In genomic region chr3:46703013-46703520, GRCh38 we compare ENCODE assay signal across 23 cellular contexts. TPM values are rescaled to one million over a fixed set of nuclear protein-coding genes. Genes with fewer than 3 reads are reported as not detected.
A peak's percentile ranks its signal among the peaks of the same experiment; 100 is the strongest.
DNase-seq lines count a peak whose midpoint lies in the region; ATAC-seq, FAIRE-seq and TF ChIP-seq lines count a peak whose summit lies in the region.
"Had no signal": no experiment of that assay in that cellular context is flagged by ENCODE, and none has a peak within 500 bp of the region (broad histone marks: within the 10 kb centered on the region; RNA-seq: fewer than 3 reads in every experiment).

No MANE protein-coding gene starts in this region.

- no peak overlapping the region for H2BK5ac ChIP-seq in neuronal stem cell (ENCODE audit: low read length)

- H3K79me1 ChIP-seq in neuronal stem cell (ENCODE audit: low read depth, low read length) = no peaks in the 10 kb centered on the region

- no peak overlapping the region for H2AK5ac ChIP-seq in neuronal stem cell (ENCODE audit: low read depth, low read length)

- H4K20me1 ChIP-seq in HepG2 (ENCODE audit: insufficient read depth, low read length) = no peaks in the 10 kb centered on the region

- no peak for TF ChIP-seq CTCF in right lobe of liver (IDR thresholded peaks at IDR 0.05)
- no peak for TF ChIP-seq CTCF in HepG2 (CRISPR knock-in tag; IDR thresholded peaks at IDR 0.05)

- CTCF ChIA-PET in HepG2 (lab: Yijun Ruan, JAX; ENCODE audit: low intra/inter-chr PET ratio, low total read pairs) = no interaction called here

- WGBS in right lobe of liver (ENCODE audit: insufficient coverage, low coverage, low lambda C conversion rate, missing lambda C conversion rate) = no CpG with 5 or more reads among the region's 4 CpGs
- 0% methylated on average over 3 of the region's 4 CpGs for WGBS in HepG2 (ENCODE audit: low lambda C conversion rate)
- WGBS in neuronal stem cell (ENCODE audit: extremely low coverage in 2 of 2, insufficient read length in 2 of 2, insufficient replicate concordance in 1 of 2), 2 donors = no CpG with 5 or more reads among the region's 4 CpGs

- intact Hi-C loops in right lobe of liver (cut with DNase I) (no loop called here), HepG2 (cut with micrococcal nuclease; ENCODE audit: unreplicated experiment) (no loop called here), left cardiac atrium (cut with DNase I) (loop anchor here (5.0 to 10.0 kb wide), 3 partner anchors 142 to 302 kb away; no protein-coding TSS in a partner anchor)

- no peak overlapping the region for H3K14ac ChIP-seq in neuronal stem cell (ENCODE audit: low read length)

- no peak overlapping the region for H4K8ac ChIP-seq in neuronal stem cell (ENCODE audit: low read depth, low read length)

- in situ Hi-C loops in HepG2 (cut with HindIII; ENCODE audit: extremely low pct_ligation_motif_present, low pct_unique_long_range_greater_than_20kb) = no loop called here

- H3K9me3 ChIP-seq in right lobe of liver (no peaks in the 10 kb centered on the region), HepG2 (ENCODE audit: low read length) (no peaks in the 10 kb centered on the region), neuronal stem cell (replicated peaks in 1 of 2; ENCODE audit: control insufficient read depth in 2 of 2, insufficient read depth in 1 of 2, low read depth in 1 of 2, low read length in 2 of 2) (no peaks in the 10 kb centered on the region)

- DNase-seq in right lobe of liver (peak in 2 of 3 donors; percentile 14 to 43), HepG2 (ENCODE audit: low spot score) (no peak), left cardiac atrium (peak; percentile 8), neuronal stem cell (ENCODE audit: low spot score) (no peak), SHP77 (lab: John Stamatoyannopoulos, UW) (no peak), anterior cingulate cortex (lab: John Stamatoyannopoulos, UW) (no peak)
- no peak for DNase-seq in activated effector memory CD4-positive, alpha-beta T cell treated with Interleukin-2 at 50 U/mL for 16 hours
- DNase-seq: DMS53, GDM1, GOT3, HCEC 1CT, Kasumi-1, NCI-H187, NCI-H446, NCI-H526, OCI-M1, SHP77 treated with DMSO at 0.1 percent for 48 hours had no signal

- no peak overlapping the region for H3K4ac ChIP-seq in neuronal stem cell (ENCODE audit: low read length)

- TF ChIP-seq EP300 in HepG2 (IDR thresholded peaks at IDR 0.05; ENCODE audit: low read depth in 2 of 2, low read length in 2 of 2) (no peak), HepG2 (CRISPR knock-in tag; IDR thresholded peaks at IDR 0.05; ENCODE audit: borderline replicate concordance) (no peak)

- TF ChIP-seq RAD21 in HepG2 (CRISPR knock-in tag; IDR thresholded peaks at IDR 0.05) = no peak

- TF ChIP-seq POLR2A in right lobe of liver (IDR thresholded peaks at IDR 0.05) (no peak), HepG2 (IDR thresholded peaks at IDR 0.05; ENCODE audit: insufficient read depth in 1 of 2, low read depth in 2 of 2, low read length in 2 of 2) (no peak)

- ATAC-seq in right lobe of liver = no peak
- ATAC-seq in HepG2 = no peak
- no peak for ATAC-seq in left cardiac atrium
- ATAC-seq in HG02623 (IDR thresholded peaks at IDR 0.05; ENCODE audit: unreplicated experiment) = no peak

- no peak overlapping the region for H2BK120ac ChIP-seq in neuronal stem cell (ENCODE audit: low read depth, low read length)

- H3K23ac ChIP-seq in neuronal stem cell (ENCODE audit: low read depth, low read length, poor library complexity) = no peak overlapping the region

- POLR2A ChIA-PET in HepG2 (lab: Yijun Ruan, JAX) = no interaction called here

- no peak overlapping the region for H4K91ac ChIP-seq in neuronal stem cell (ENCODE audit: low read depth, low read length, poor library complexity)

- peaks cover 0 to 19% (median 7%) of the 10 kb centered on the region in 4 donors for H3K4me1 ChIP-seq in right lobe of liver
- H3K4me1 ChIP-seq in HepG2 (ENCODE audit: insufficient read depth, low read length) = no peaks in the 10 kb centered on the region
- peaks cover 2 to 12% of the 10 kb centered on the region in 2 donors for H3K4me1 ChIP-seq in neuronal stem cell (ENCODE audit: control insufficient read depth in 2 of 2, insufficient read depth in 1 of 2, low read depth in 1 of 2, low read length in 2 of 2)

- BruUV-seq in HepG2 (replicated peaks; lab: Mats Ljungman, UMichigan) = no TSS peak

- H2BK12ac ChIP-seq in neuronal stem cell (ENCODE audit: low read length) = no peak overlapping the region

- no peak overlapping the region for H3K18ac ChIP-seq in neuronal stem cell (ENCODE audit: low read length)

- H3K4me3 ChIP-seq in right lobe of liver (no peak overlapping the region), HepG2 (replicated peaks in 1 of 3; ENCODE audit: insufficient read depth in 1 of 3, low read depth in 2 of 3, low read length in 3 of 3) (no peak overlapping the region), neuronal stem cell (ENCODE audit: low read length in 2 of 2) (no peak overlapping the region)

- peak overlapping the region; percentile 22 for H2BK15ac ChIP-seq in neuronal stem cell (ENCODE audit: low read length)

- H3K36me3 ChIP-seq in right lobe of liver (no peaks in the 10 kb centered on the region), HepG2 (replicated peaks in 1 of 2; ENCODE audit: control insufficient read depth in 1 of 2, insufficient read depth in 2 of 2, low read length in 2 of 2) (no peaks in the 10 kb centered on the region), neuronal stem cell (replicated peaks in 1 of 2; ENCODE audit: control insufficient read depth in 2 of 2, insufficient read depth in 2 of 2, low read length in 2 of 2) (no peaks in the 10 kb centered on the region)

- H3K4me2 ChIP-seq in HepG2 (ENCODE audit: low read depth, low read length) = no peak overlapping the region
- H3K4me2 ChIP-seq in neuronal stem cell (ENCODE audit: insufficient read depth, low read length, poor library complexity, severe bottlenecking) = no peak overlapping the region

- no peak for FAIRE-seq in HepG2 (lab: Jason Lieb, UNC)
- FAIRE-seq: A204.1, D721Med, RCC 7860 had no signal

- H3K27ac ChIP-seq in right lobe of liver (no peak overlapping the region), HepG2 (ENCODE audit: extremely low read length, insufficient read depth, low read length) (no peak overlapping the region), neuronal stem cell (replicated peaks; ENCODE audit: low read length) (no peak overlapping the region)
- H3K27ac ChIP-seq: C4-2B had no signal

- H3K79me2 ChIP-seq in HepG2 (ENCODE audit: insufficient read depth, low read length) = no peaks in the 10 kb centered on the region

- H2AFZ ChIP-seq in HepG2 (ENCODE audit: low read length) (no peak overlapping the region), neuronal stem cell (ENCODE audit: low read length) (no peak overlapping the region)

- H3K9ac ChIP-seq in HepG2 (ENCODE audit: insufficient read depth, low read depth, low read length) = no peak overlapping the region
- H3K9ac ChIP-seq in neuronal stem cell (ENCODE audit: low read depth, low read length, poor library complexity) = no peak overlapping the region

- H3K27me3 ChIP-seq in right lobe of liver (no peaks in the 10 kb centered on the region), HepG2 (ENCODE audit: control insufficient read depth in 1 of 2, insufficient read depth in 2 of 2, low read length in 2 of 2) (peaks cover 1 to 7% of the 10 kb centered on the region in 2 experiments; a peak in 2 of 5 replicates), neuronal stem cell (ENCODE audit: control insufficient read depth in 3 of 3, insufficient read depth in 3 of 3, low read depth in 1 of 3, low read length in 3 of 3) (peaks cover 0 to 40% (median 6%) of the 10 kb centered on the region in 3 experiments)

RNA-seq across cellular contexts. Expression of gene TMIE, which starts 1.9 kb away (rescaled TPM):
- under 1 TPM; 0.21 to 0.79 (median 0.34) TPM for total RNA-seq in right lobe of liver
- not detected in 2 replicates for total RNA-seq in HepG2 (2016; rRNA removed; fragmentation: Illumina TruSeq; extraction: Trizol)
- total RNA-seq in HepG2 (2016; cell fraction: cytosol; rRNA removed; fragmentation: Illumina TruSeq; extraction: Trizol; ENCODE audit: low read depth) = not detected in 2 replicates
- total RNA-seq in HepG2 (2016; cell fraction: insoluble cytoplasmic fraction; rRNA removed; fragmentation: Illumina TruSeq; extraction: Trizol) = not detected in 2 replicates
- not detected in 2 replicates for total RNA-seq in HepG2 (2016; cell fraction: membrane; rRNA removed; fragmentation: Illumina TruSeq; extraction: Trizol)
- not detected in 2 replicates for total RNA-seq in HepG2 (2016; cell fraction: nucleus; rRNA removed; fragmentation: Illumina TruSeq; extraction: Trizol)
- not detected in 2 replicates for polyA plus RNA-seq in HepG2 (2011; rRNA removed)
- polyA plus RNA-seq in HepG2 (2011; cell fraction: cytosol; rRNA removed) = not detected in 2 replicates
- not detected in 2 replicates for polyA plus RNA-seq in HepG2 (2011; cell fraction: nucleus; rRNA removed)
- polyA plus RNA-seq in HepG2 (2012) = not detected in 2 replicates
- polyA plus RNA-seq in HepG2 (2016; cell fraction: cytosol; fragmentation: Illumina TruSeq; extraction: Trizol; ENCODE audit: low read depth) = not detected in 2 replicates
- polyA plus RNA-seq in HepG2 (2016; cell fraction: insoluble cytoplasmic fraction; fragmentation: Illumina TruSeq; extraction: Trizol; ENCODE audit: low read depth) = not detected in 2 replicates
- polyA plus RNA-seq in HepG2 (2016; cell fraction: membrane; fragmentation: Illumina TruSeq; extraction: Trizol; ENCODE audit: low read depth) = not detected in 2 replicates
- polyA plus RNA-seq in HepG2 (2016; cell fraction: nucleus; fragmentation: Illumina TruSeq; extraction: Trizol; ENCODE audit: insufficient read depth, low read depth) = not detected in 2 replicates
- polyA minus RNA-seq in HepG2 (2011; rRNA and poly(A)+ RNA removed; ENCODE audit: low replicate concordance) = 0.14 TPM in 1 of 2 replicates, not detected in the other
- polyA minus RNA-seq in HepG2 (2011; cell fraction: cytosol; rRNA and poly(A)+ RNA removed) = not detected in 2 replicates
- not detected in 2 replicates for polyA minus RNA-seq in HepG2 (2011; cell fraction: nucleus; rRNA and poly(A)+ RNA removed)
- under 1 TPM; 0.44 to 0.91 TPM for total RNA-seq in left cardiac atrium
- 0.26 TPM for polyA plus RNA-seq in neuronal stem cell (2013, experiment 1 of 2)
- polyA plus RNA-seq in neuronal stem cell (2013, experiment 2 of 2) = 0.30 TPM

RNA-seq across cellular contexts. Expression of gene ALS2CL, which starts 9.6 kb away (rescaled TPM):
- 10 to 100 TPM; 12.3 to 19.1 (median 15.9) TPM for total RNA-seq in right lobe of liver
- total RNA-seq in HepG2 (2016; rRNA removed; fragmentation: Illumina TruSeq; extraction: Trizol) = not detected in 2 replicates
- not detected in 2 replicates for total RNA-seq in HepG2 (2016; cell fraction: cytosol; rRNA removed; fragmentation: Illumina TruSeq; extraction: Trizol; ENCODE audit: low read depth)
- not detected in 2 replicates for total RNA-seq in HepG2 (2016; cell fraction: insoluble cytoplasmic fraction; rRNA removed; fragmentation: Illumina TruSeq; extraction: Trizol)
- total RNA-seq in HepG2 (2016; cell fraction: membrane; rRNA removed; fragmentation: Illumina TruSeq; extraction: Trizol) = not detected in 2 replicates
- total RNA-seq in HepG2 (2016; cell fraction: nucleus; rRNA removed; fragmentation: Illumina TruSeq; extraction: Trizol) = not detected in 2 replicates
- polyA plus RNA-seq in HepG2 (2011; rRNA removed) = not detected in 2 replicates
- not detected in 2 replicates for polyA plus RNA-seq in HepG2 (2011; cell fraction: cytosol; rRNA removed)
- 0.03 TPM in 1 of 2 replicates, not detected in the other for polyA plus RNA-seq in HepG2 (2011; cell fraction: nucleus; rRNA removed)
- polyA plus RNA-seq in HepG2 (2012) = not detected in 2 replicates
- not detected in 2 replicates for polyA plus RNA-seq in HepG2 (2016; cell fraction: cytosol; fragmentation: Illumina TruSeq; extraction: Trizol; ENCODE audit: low read depth)
- not detected in 2 replicates for polyA plus RNA-seq in HepG2 (2016; cell fraction: insoluble cytoplasmic fraction; fragmentation: Illumina TruSeq; extraction: Trizol; ENCODE audit: low read depth)
- not detected in 2 replicates for polyA plus RNA-seq in HepG2 (2016; cell fraction: membrane; fragmentation: Illumina TruSeq; extraction: Trizol; ENCODE audit: low read depth)
- polyA plus RNA-seq in HepG2 (2016; cell fraction: nucleus; fragmentation: Illumina TruSeq; extraction: Trizol; ENCODE audit: insufficient read depth, low read depth) = not detected in 2 replicates
- polyA minus RNA-seq in HepG2 (2011; rRNA and poly(A)+ RNA removed; ENCODE audit: low replicate concordance) = 20.4 TPM in 1 of 2 replicates, not detected in the other
- polyA minus RNA-seq in HepG2 (2011; cell fraction: cytosol; rRNA and poly(A)+ RNA removed) = 0.20 TPM in 1 of 2 replicates, not detected in the other
- not detected in 2 replicates for polyA minus RNA-seq in HepG2 (2011; cell fraction: nucleus; rRNA and poly(A)+ RNA removed)
- total RNA-seq in left cardiac atrium = 10 to 100 TPM; 17.3 to 23.8 TPM
- polyA plus RNA-seq in neuronal stem cell (2013, experiment 1 of 2) = 0.78 TPM
- 0.60 TPM for polyA plus RNA-seq in neuronal stem cell (2013, experiment 2 of 2)

RNA-seq across cellular contexts. Expression of gene PRSS50, which starts 14.6 kb away (rescaled TPM):
- total RNA-seq in right lobe of liver (under 1 TPM in 4 of 6 experiments, not detected in 2; 0.07 to 0.42 (median 0.13) TPM), HepG2 (2016; rRNA removed; fragmentation: Illumina TruSeq; extraction: Trizol) (not detected in 2 replicates), left cardiac atrium (not detected)
- not detected in 2 replicates for total RNA-seq in HepG2 (2016; cell fraction: cytosol; rRNA removed; fragmentation: Illumina TruSeq; extraction: Trizol; ENCODE audit: low read depth)
- total RNA-seq in HepG2 (2016; cell fraction: insoluble cytoplasmic fraction; rRNA removed; fragmentation: Illumina TruSeq; extraction: Trizol) = not detected in 2 replicates
- not detected in 2 replicates for total RNA-seq in HepG2 (2016; cell fraction: membrane; rRNA removed; fragmentation: Illumina TruSeq; extraction: Trizol)
- not detected in 2 replicates for total RNA-seq in HepG2 (2016; cell fraction: nucleus; rRNA removed; fragmentation: Illumina TruSeq; extraction: Trizol)
- not detected in 2 replicates for polyA plus RNA-seq in HepG2 (2011; rRNA removed)
- polyA plus RNA-seq in HepG2 (2011; cell fraction: cytosol; rRNA removed) = not detected in 2 replicates
- polyA plus RNA-seq in HepG2 (2011; cell fraction: nucleus; rRNA removed) = not detected in 2 replicates
- not detected in 2 replicates for polyA plus RNA-seq in HepG2 (2012)
- not detected in 2 replicates for polyA plus RNA-seq in HepG2 (2016; cell fraction: cytosol; fragmentation: Illumina TruSeq; extraction: Trizol; ENCODE audit: low read depth)
- not detected in 2 replicates for polyA plus RNA-seq in HepG2 (2016; cell fraction: insoluble cytoplasmic fraction; fragmentation: Illumina TruSeq; extraction: Trizol; ENCODE audit: low read depth)
- polyA plus RNA-seq in HepG2 (2016; cell fraction: membrane; fragmentation: Illumina TruSeq; extraction: Trizol; ENCODE audit: low read depth) = not detected in 2 replicates
- not detected in 2 replicates for polyA plus RNA-seq in HepG2 (2016; cell fraction: nucleus; fragmentation: Illumina TruSeq; extraction: Trizol; ENCODE audit: insufficient read depth, low read depth)
- polyA minus RNA-seq in HepG2 (2011; rRNA and poly(A)+ RNA removed; ENCODE audit: low replicate concordance) = not detected in 2 replicates
- not detected in 2 replicates for polyA minus RNA-seq in HepG2 (2011; cell fraction: cytosol; rRNA and poly(A)+ RNA removed)
- polyA minus RNA-seq in HepG2 (2011; cell fraction: nucleus; rRNA and poly(A)+ RNA removed) = not detected in 2 replicates
- polyA plus RNA-seq in neuronal stem cell (2013, experiment 1 of 2) = 0.64 TPM
- 0.57 TPM for polyA plus RNA-seq in neuronal stem cell (2013, experiment 2 of 2)
- total RNA-seq: MCF 10A had no signal

Comparison
In these comparisons a context has a peak if more than half of its experiments do, and no peak if none do; other contexts are left out.
1. DNase-seq: peak in right lobe of liver (2 of 3) and left cardiac atrium (single experiment); none in HepG2 (single experiment), neuronal stem cell (single experiment), SHP77 (0 of 2), anterior cingulate cortex (0 of 58) and activated effector memory CD4-positive, alpha-beta T cell treated with Interleukin-2 at 50 U/mL for 16 hours (single experiment).
2. RNA of gene ALS2CL, which starts 9.6 kb away (total RNA-seq): 17.3 to 23.8 TPM in left cardiac atrium and 12.3 to 19.1 TPM in right lobe of liver; not detected in HepG2; every median in the first group is over 10 times any median in the second.
3. intact Hi-C loops: an anchor here in left cardiac atrium (5.0 to 10.0 kb wide); none called in right lobe of liver and HepG2.